Comparison of ENCODE assay signal across 1 cellular context in the genomic region with DNA sequence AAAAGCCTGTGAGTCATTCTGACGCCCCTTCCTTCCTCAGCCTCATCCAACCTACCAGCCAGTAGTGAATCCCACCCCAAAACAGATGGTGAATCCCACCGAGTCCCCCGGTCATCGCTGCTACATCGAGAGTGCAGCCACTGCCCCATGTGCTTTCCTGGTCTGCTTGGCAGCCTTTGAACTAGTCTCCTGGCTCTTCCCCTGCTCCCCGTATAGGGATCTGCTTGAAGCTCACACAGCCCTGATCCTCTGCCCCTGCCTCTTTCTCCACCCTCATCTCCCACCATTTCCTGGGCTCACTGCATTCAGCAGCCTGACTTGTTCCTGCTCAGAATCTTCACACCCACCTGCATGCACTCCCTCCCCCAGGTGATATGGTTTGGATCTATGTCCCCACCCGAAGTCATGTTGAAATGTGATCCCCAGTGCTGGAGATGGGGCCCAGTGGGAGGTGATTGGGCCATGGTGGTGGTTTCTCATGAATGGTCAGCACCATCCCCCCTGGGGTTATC.
TF ChIP-seq lines count a peak whose summit lies in the region.

No MANE protein-coding gene starts in this region.

TF ChIP-seq in K562, 482 proteins besides CTCF, POLR2A, EP300 and RAD21 (continued from another document):
- TF ChIP-seq, protein P1, sequence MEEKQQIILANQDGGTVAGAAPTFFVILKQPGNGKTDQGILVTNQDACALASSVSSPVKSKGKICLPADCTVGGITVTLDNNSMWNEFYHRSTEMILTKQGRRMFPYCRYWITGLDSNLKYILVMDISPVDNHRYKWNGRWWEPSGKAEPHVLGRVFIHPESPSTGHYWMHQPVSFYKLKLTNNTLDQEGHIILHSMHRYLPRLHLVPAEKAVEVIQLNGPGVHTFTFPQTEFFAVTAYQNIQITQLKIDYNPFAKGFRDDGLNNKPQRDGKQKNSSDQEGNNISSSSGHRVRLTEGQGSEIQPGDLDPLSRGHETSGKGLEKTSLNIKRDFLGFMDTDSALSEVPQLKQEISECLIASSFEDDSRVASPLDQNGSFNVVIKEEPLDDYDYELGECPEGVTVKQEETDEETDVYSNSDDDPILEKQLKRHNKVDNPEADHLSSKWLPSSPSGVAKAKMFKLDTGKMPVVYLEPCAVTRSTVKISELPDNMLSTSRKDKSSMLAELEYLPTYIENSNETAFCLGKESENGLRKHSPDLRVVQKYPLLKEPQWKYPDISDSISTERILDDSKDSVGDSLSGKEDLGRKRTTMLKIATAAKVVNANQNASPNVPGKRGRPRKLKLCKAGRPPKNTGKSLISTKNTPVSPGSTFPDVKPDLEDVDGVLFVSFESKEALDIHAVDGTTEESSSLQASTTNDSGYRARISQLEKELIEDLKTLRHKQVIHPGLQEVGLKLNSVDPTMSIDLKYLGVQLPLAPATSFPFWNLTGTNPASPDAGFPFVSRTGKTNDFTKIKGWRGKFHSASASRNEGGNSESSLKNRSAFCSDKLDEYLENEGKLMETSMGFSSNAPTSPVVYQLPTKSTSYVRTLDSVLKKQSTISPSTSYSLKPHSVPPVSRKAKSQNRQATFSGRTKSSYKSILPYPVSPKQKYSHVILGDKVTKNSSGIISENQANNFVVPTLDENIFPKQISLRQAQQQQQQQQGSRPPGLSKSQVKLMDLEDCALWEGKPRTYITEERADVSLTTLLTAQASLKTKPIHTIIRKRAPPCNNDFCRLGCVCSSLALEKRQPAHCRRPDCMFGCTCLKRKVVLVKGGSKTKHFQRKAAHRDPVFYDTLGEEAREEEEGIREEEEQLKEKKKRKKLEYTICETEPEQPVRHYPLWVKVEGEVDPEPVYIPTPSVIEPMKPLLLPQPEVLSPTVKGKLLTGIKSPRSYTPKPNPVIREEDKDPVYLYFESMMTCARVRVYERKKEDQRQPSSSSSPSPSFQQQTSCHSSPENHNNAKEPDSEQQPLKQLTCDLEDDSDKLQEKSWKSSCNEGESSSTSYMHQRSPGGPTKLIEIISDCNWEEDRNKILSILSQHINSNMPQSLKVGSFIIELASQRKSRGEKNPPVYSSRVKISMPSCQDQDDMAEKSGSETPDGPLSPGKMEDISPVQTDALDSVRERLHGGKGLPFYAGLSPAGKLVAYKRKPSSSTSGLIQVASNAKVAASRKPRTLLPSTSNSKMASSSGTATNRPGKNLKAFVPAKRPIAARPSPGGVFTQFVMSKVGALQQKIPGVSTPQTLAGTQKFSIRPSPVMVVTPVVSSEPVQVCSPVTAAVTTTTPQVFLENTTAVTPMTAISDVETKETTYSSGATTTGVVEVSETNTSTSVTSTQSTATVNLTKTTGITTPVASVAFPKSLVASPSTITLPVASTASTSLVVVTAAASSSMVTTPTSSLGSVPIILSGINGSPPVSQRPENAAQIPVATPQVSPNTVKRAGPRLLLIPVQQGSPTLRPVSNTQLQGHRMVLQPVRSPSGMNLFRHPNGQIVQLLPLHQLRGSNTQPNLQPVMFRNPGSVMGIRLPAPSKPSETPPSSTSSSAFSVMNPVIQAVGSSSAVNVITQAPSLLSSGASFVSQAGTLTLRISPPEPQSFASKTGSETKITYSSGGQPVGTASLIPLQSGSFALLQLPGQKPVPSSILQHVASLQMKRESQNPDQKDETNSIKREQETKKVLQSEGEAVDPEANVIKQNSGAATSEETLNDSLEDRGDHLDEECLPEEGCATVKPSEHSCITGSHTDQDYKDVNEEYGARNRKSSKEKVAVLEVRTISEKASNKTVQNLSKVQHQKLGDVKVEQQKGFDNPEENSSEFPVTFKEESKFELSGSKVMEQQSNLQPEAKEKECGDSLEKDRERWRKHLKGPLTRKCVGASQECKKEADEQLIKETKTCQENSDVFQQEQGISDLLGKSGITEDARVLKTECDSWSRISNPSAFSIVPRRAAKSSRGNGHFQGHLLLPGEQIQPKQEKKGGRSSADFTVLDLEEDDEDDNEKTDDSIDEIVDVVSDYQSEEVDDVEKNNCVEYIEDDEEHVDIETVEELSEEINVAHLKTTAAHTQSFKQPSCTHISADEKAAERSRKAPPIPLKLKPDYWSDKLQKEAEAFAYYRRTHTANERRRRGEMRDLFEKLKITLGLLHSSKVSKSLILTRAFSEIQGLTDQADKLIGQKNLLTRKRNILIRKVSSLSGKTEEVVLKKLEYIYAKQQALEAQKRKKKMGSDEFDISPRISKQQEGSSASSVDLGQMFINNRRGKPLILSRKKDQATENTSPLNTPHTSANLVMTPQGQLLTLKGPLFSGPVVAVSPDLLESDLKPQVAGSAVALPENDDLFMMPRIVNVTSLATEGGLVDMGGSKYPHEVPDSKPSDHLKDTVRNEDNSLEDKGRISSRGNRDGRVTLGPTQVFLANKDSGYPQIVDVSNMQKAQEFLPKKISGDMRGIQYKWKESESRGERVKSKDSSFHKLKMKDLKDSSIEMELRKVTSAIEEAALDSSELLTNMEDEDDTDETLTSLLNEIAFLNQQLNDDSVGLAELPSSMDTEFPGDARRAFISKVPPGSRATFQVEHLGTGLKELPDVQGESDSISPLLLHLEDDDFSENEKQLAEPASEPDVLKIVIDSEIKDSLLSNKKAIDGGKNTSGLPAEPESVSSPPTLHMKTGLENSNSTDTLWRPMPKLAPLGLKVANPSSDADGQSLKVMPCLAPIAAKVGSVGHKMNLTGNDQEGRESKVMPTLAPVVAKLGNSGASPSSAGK (IDR thresholded peaks at IDR 0.05), result peak; percentile 51; the same call in 1 of the 2 replicates
- no peak for TF ChIP-seq RBM34 (IDR thresholded peaks at IDR 0.05; ENCODE audit: borderline replicate concordance, insufficient read depth, low read length)
- TF ChIP-seq FOXM1 (IDR thresholded peaks at IDR 0.05; ENCODE audit: low read depth), result no peak
- no peak for TF ChIP-seq FOXM1 (CRISPR knock-in tag; IDR thresholded peaks at IDR 0.05; ENCODE audit: low read depth)
- TF ChIP-seq, protein P2, sequence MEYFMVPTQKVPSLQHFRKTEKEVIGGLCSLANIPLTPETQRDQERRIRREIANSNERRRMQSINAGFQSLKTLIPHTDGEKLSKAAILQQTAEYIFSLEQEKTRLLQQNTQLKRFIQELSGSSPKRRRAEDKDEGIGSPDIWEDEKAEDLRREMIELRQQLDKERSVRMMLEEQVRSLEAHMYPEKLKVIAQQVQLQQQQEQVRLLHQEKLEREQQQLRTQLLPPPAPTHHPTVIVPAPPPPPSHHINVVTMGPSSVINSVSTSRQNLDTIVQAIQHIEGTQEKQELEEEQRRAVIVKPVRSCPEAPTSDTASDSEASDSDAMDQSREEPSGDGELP (CRISPR knock-in tag; IDR thresholded peaks at IDR 0.05; ENCODE audit: borderline replicate concordance), result peak; percentile 28; the same call in 1 of the 2 replicates
- TF ChIP-seq GTF2A2 (tag; IDR thresholded peaks at IDR 0.05), result no peak
- no peak for TF ChIP-seq KLF10 (CRISPR knock-in tag; IDR thresholded peaks at IDR 0.05)
- no peak for TF ChIP-seq MECOM (CRISPR knock-in tag; IDR thresholded peaks at IDR 0.05)
- TF ChIP-seq ZBTB7A (IDR thresholded peaks at IDR 0.05; ENCODE audit: borderline replicate concordance, control insufficient read depth, low read depth, low read length), result peak; percentile 36; the same call in 1 of the 2 replicates
- TF ChIP-seq NFYB (IDR thresholded peaks at IDR 0.05; ENCODE audit: extremely low read depth, insufficient read length), result peak; percentile 24
- TF ChIP-seq, protein P3, sequence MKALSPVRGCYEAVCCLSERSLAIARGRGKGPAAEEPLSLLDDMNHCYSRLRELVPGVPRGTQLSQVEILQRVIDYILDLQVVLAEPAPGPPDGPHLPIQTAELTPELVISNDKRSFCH (CRISPR knock-in tag; IDR thresholded peaks at IDR 0.05), result no peak
- TF ChIP-seq, protein P3 (tag; IDR thresholded peaks at IDR 0.05), result 0 out of 2 replicates have a peak, but pooled peaks have one; percentile 38
